ENCODE assay signal across 19 cellular contexts in genomic region chr1:164757627-164758026, GRCh38.
DNase-seq lines count a peak whose midpoint lies in the region; ATAC-seq, FAIRE-seq and TF ChIP-seq lines count a peak whose summit lies in the region.
"Had no signal": no experiment of that assay in that cellular context is flagged by ENCODE, and none has a peak within 500 bp of the region (broad histone marks: within the 10 kb centered on the region; RNA-seq: fewer than 3 reads in every experiment).

No MANE protein-coding gene starts in this region.

- POLR2A ChIA-PET in K562 (lab: Yijun Ruan, JAX), result interaction anchor here (1.2 kb wide), 1 partner anchor 22 kb away, joined by 3 read pairs; no protein-coding TSS in a partner anchor

- H3K9ac ChIP-seq in K562 (ENCODE audit: insufficient read depth in 1 of 2, low read depth in 2 of 2, low read length in 2 of 2), result no peak overlapping the region
- H3K9ac ChIP-seq: BLaER1, GM23248 had no signal

- BruUV-seq in K562 (replicated peaks; lab: Mats Ljungman, UMichigan), result no TSS peak

- H3K27me3 ChIP-seq in cardiac muscle cell (no peaks in the 10 kb centered on the region), K562 (ENCODE audit: control insufficient read depth in 2 of 2, insufficient read depth in 2 of 2, low read length in 2 of 2) (no peaks in the 10 kb centered on the region), gastroesophageal sphincter (no peaks in the 10 kb centered on the region), uterus (no peaks in the 10 kb centered on the region)
- H3K27me3 ChIP-seq: BLaER1 had no signal

- TF ChIP-seq POLR2A in K562 (conservative IDR thresholded peaks at IDR 0.05), result no peak
- TF ChIP-seq POLR2A in gastroesophageal sphincter (IDR thresholded peaks at IDR 0.05), result no peak
- TF ChIP-seq POLR2A in uterus (IDR thresholded peaks at IDR 0.05), result no peak

- CTCF ChIA-PET in K562 (lab: Yijun Ruan, JAX; ENCODE audit: low intra/inter-chr PET ratio), result no interaction called here

- intact Hi-C loops in Right ventricle myocardium inferior (cut with DNase I) (no loop called here), K562 (cut with micrococcal nuclease) (no loop called here), uterus (cut with DNase I; ENCODE audit: low total_unique reads) (no loop called here)

- H3K4me2 ChIP-seq in K562 (ENCODE audit: insufficient read depth, low read length), result no peak overlapping the region
- H3K4me2 ChIP-seq: BLaER1 had no signal

- H3K27ac ChIP-seq in cardiac muscle cell (peak overlapping the region; percentile 16), K562 (ENCODE audit: extremely low read depth, low read depth, low read length) (no peak overlapping the region), gastroesophageal sphincter (peak overlapping the region in 3 of 4 donors; percentile 25 to 70 (median 41)), uterus (peak overlapping the region; percentile 79 to 93)
- H3K27ac ChIP-seq: BLaER1, GM23248 had no signal

- no peak for TF ChIP-seq RAD21 in K562 (CRISPR knock-in tag; conservative IDR thresholded peaks at IDR 0.05 in 1 of 2, IDR thresholded peaks at IDR 0.05 in 1 of 2)

- H4K20me1 ChIP-seq in K562 (replicated peaks; ENCODE audit: control insufficient read depth, insufficient read depth, low read length), result no peaks in the 10 kb centered on the region

- H3K79me2 ChIP-seq in K562 (ENCODE audit: control insufficient read depth, insufficient read depth, low read length), result no peaks in the 10 kb centered on the region

- H2AFZ ChIP-seq in K562 (ENCODE audit: low read depth, low read length), result no peak overlapping the region
- H2AFZ ChIP-seq: GM23248 had no signal

- 11% methylated on average over 1 of the region's 1 CpG for WGBS in K562 (ENCODE audit: insufficient coverage, low coverage, missing lambda C conversion rate)
- 50% methylated on average over 1 of the region's 1 CpG; no CpG with 5 or more reads in 1 of the 2 donors for WGBS in gastroesophageal sphincter (ENCODE audit: low coverage in 1 of 2), 2 donors

- TF ChIP-seq CTCF in cardiac muscle cell (IDR thresholded peaks at IDR 0.05; ENCODE audit: low read depth, low read length) (no peak), K562 (IDR thresholded peaks at IDR 0.05 in 2 of 3, conservative IDR thresholded peaks at IDR 0.05 in 1 of 3; ENCODE audit: insufficient read depth in 2 of 3, low read depth in 1 of 3, low read length in 3 of 3) (no peak), gastroesophageal sphincter (IDR thresholded peaks at IDR 0.05) (no peak), uterus (IDR thresholded peaks at IDR 0.05) (no peak)

- H3K4me3 ChIP-seq in cardiac muscle cell (no peak overlapping the region), K562 (no peak overlapping the region), gastroesophageal sphincter (no peak overlapping the region), uterus (no peak overlapping the region)
- H3K4me3 ChIP-seq: BLaER1, GM23248 had no signal

- TF ChIP-seq EP300 in K562 (IDR thresholded peaks at IDR 0.05; ENCODE audit: low read length) (no peak), gastroesophageal sphincter (IDR thresholded peaks at IDR 0.05) (no peak)

- H3K9me3 ChIP-seq in cardiac muscle cell (ENCODE audit: low read depth), result no peaks in the 10 kb centered on the region
- no peaks in the 10 kb centered on the region for H3K9me3 ChIP-seq in K562 (replicated peaks; ENCODE audit: control insufficient read depth, insufficient read depth, low read depth, low read length)
- H3K9me3 ChIP-seq in gastroesophageal sphincter, result no peaks in the 10 kb centered on the region
- H3K9me3 ChIP-seq in uterus, result no peaks in the 10 kb centered on the region
- H3K9me3 ChIP-seq: BLaER1 had no signal

- FAIRE-seq in K562 (lab: Jason Lieb, UNC), result peak; percentile 37
- FAIRE-seq: GM12892, GM18507, H54 had no signal

- H3K9me1 ChIP-seq in K562 (ENCODE audit: control insufficient read depth, insufficient read depth, low read length), result no peaks in the 10 kb centered on the region

- ATAC-seq in Right ventricle myocardium inferior, result no peak
- ATAC-seq in K562, result no peak
- no peak for ATAC-seq in gastroesophageal sphincter

- no peak for DNase-seq in cardiac muscle cell (ENCODE audit: low read depth in 1 of 2, low spot score in 1 of 2)
- DNase-seq in Right ventricle myocardium inferior (ENCODE audit: missing footprints), result no peak
- no peak for DNase-seq in K562 (ENCODE audit: extremely low read depth in 1 of 4, low spot score in 3 of 4)
- no peak for DNase-seq in uterus
- DNase-seq in iPS-NIHi11 (ENCODE audit: low spot score), result no peak
- DNase-seq in iPS-NIHi7 (ENCODE audit: extremely low spot score), result no peak
- DNase-seq in activated CD4-positive, CD25-positive, alpha-beta regulatory T cell (lab: John Stamatoyannopoulos, UW), result no peak
- DNase-seq: 8988T; CD4-positive, alpha-beta memory T cell; DMS153; DMS79; GDM1; GM23248; HCEC 1CT had no signal

- H3K36me3 ChIP-seq in cardiac muscle cell (no peaks in the 10 kb centered on the region), K562 (ENCODE audit: control insufficient read depth, insufficient read depth, low read length) (no peaks in the 10 kb centered on the region), gastroesophageal sphincter (no peaks in the 10 kb centered on the region), uterus (no peaks in the 10 kb centered on the region)

- in situ Hi-C loops in K562 (cut with MboI), result no loop called here

- H3K4me1 ChIP-seq in cardiac muscle cell (ENCODE audit: low read depth) (peaks cover 39% of the 10 kb centered on the region), K562 (replicated peaks in 1 of 2; ENCODE audit: control insufficient read depth in 2 of 2, insufficient read depth in 2 of 2, low read length in 2 of 2) (no peaks in the 10 kb centered on the region; a peak in 2 of 5 replicates), gastroesophageal sphincter (peaks cover 22 to 74% (median 27%) of the 10 kb centered on the region in 3 donors), uterus (peaks cover 5 to 12% of the 10 kb centered on the region in 2 donors)
- H3K4me1 ChIP-seq: BLaER1 had no signal

TF ChIP-seq in K562, 482 proteins besides CTCF, POLR2A, EP300 and RAD21 (continues in another document):
- TF ChIP-seq YBX1 (IDR thresholded peaks at IDR 0.05), result no peak
- TF ChIP-seq ZNF830 (CRISPR knock-in tag; IDR thresholded peaks at IDR 0.05), result no peak
- no peak for TF ChIP-seq MBD2 (IDR thresholded peaks at IDR 0.05; ENCODE audit: borderline replicate concordance, low read depth)
- no peak for TF ChIP-seq FOXK2 (conservative IDR thresholded peaks at IDR 0.05 in 1 of 2, IDR thresholded peaks at IDR 0.05 in 1 of 2; ENCODE audit: low read depth in 2 of 2)
- no peak for TF ChIP-seq KDM4B (IDR thresholded peaks at IDR 0.05; ENCODE audit: borderline replicate concordance in 2 of 2, low read depth in 1 of 2)
- no peak for TF ChIP-seq ZNF507 (tag; conservative IDR thresholded peaks at IDR 0.05)
- TF ChIP-seq ZNF3 (CRISPR knock-in tag; IDR thresholded peaks at IDR 0.05), result no peak
- no peak for TF ChIP-seq CHCHD3 (CRISPR knock-in tag; IDR thresholded peaks at IDR 0.05)
- TF ChIP-seq PATZ1 (CRISPR knock-in tag; IDR thresholded peaks at IDR 0.05; ENCODE audit: borderline replicate concordance), result no peak
- no peak for TF ChIP-seq ZBTB49 (CRISPR knock-in tag; IDR thresholded peaks at IDR 0.05; ENCODE audit: borderline replicate concordance)
- TF ChIP-seq ZC3H11A (IDR thresholded peaks at IDR 0.05; ENCODE audit: low read depth, low read length), result no peak
- no peak for TF ChIP-seq NRF1 (conservative IDR thresholded peaks at IDR 0.05 in 1 of 2, IDR thresholded peaks at IDR 0.05 in 1 of 2)
